Comparison of ENCODE assay signal across 1 cellular context in genomic region chr17:45063198-45063597, GRCh38.
TF ChIP-seq lines count a peak whose summit lies in the region.

No MANE protein-coding gene starts in this region.

TF ChIP-seq in K562, 482 proteins besides CTCF, POLR2A, EP300 and RAD21 (continued from another document):
- TF ChIP-seq TSHZ1 (CRISPR knock-in tag; IDR thresholded peaks at IDR 0.05): no peak
- no peak for TF ChIP-seq JUND (IDR thresholded peaks at IDR 0.05; ENCODE audit: borderline replicate concordance, low read depth, low read length)
- 0 out of 3 replicates have a peak, but pooled peaks have one; percentile 29 for TF ChIP-seq JUND (tag; IDR thresholded peaks at IDR 0.05; ENCODE audit: borderline replicate concordance, low read depth, low read length)
- TF ChIP-seq ARHGAP35 (IDR thresholded peaks at IDR 0.05; ENCODE audit: partially characterized antibody): no peak
- no peak for TF ChIP-seq ZNF174 (CRISPR knock-in tag; IDR thresholded peaks at IDR 0.05)
- TF ChIP-seq TEAD4 (IDR thresholded peaks at IDR 0.05; ENCODE audit: low read length): peak; percentile 22; the same call in 1 of the 2 replicates
- TF ChIP-seq TEAD4 (CRISPR knock-in tag; IDR thresholded peaks at IDR 0.05; ENCODE audit: borderline replicate concordance): no peak
- no peak for TF ChIP-seq ZNF277 (CRISPR knock-in tag; IDR thresholded peaks at IDR 0.05; ENCODE audit: borderline replicate concordance)
- peak; percentile 68; the same call in 1 of the 2 replicates for TF ChIP-seq ELF2 (CRISPR knock-in tag; IDR thresholded peaks at IDR 0.05)
- TF ChIP-seq MTA3 (IDR thresholded peaks at IDR 0.05; ENCODE audit: borderline replicate concordance): no peak
- peak; percentile 76 for TF ChIP-seq ARID1B (IDR thresholded peaks at IDR 0.05)
